25 cellular contexts compared by ENCODE assay signal in the genomic region with DNA sequence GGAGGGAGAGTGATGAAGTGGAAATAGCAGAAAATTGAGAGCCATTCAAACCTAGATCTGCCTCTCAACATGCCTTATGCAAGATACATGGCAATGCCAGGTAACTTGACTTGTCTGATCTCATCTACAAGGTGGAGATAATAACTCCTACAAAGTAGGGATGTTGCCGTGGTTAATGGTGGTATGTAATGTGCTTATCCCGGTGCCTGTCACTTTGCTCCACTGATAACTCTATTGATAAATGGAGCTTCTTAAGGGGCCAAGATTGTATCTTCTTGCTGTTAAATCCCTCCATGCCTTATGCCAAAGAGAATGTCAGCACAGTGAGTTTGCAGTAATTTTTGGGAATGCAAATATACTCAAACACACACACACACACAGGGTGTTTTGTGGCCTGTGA.
"Had no signal": no experiment of that assay in that cellular context is flagged by ENCODE, and none has a peak within 500 bp of the region (broad histone marks: within the 10 kb centered on the region; RNA-seq: fewer than 3 reads in every experiment).

No MANE protein-coding gene starts in this region.

- H3K4me1 ChIP-seq: colonic mucosa, esophagus muscularis mucosa, esophagus squamous epithelium, foreskin keratinocyte, gastrocnemius medialis, gastroesophageal sphincter had no signal

- H3K9me3 ChIP-seq: colonic mucosa, esophagus muscularis mucosa, esophagus squamous epithelium, gastrocnemius medialis, gastroesophageal sphincter, heart left ventricle, heart right ventricle had no signal

- DNase-seq: colonic mucosa; cortex of kidney; dermis blood vessel endothelial cell; dorsolateral prefrontal cortex; effector CD4-positive, alpha-beta T cell; effector CD8-positive, alpha-beta T cell; effector memory CD4-positive, alpha-beta T cell; effector memory CD8-positive, alpha-beta T cell; endodermal cell; erythroblast; esophagus squamous epithelium; foreskin fibroblast; foreskin keratinocyte; foreskin melanocyte; gastrocnemius medialis; glutamatergic neuron; head of caudate nucleus; heart left ventricle; heart right ventricle had no signal

- H3K27me3 ChIP-seq: colonic mucosa, dorsolateral prefrontal cortex, esophagus muscularis mucosa, esophagus squamous epithelium, foreskin keratinocyte, gastrocnemius medialis, gastroesophageal sphincter, heart left ventricle, heart right ventricle, hepatocyte had no signal

- H3K4me3 ChIP-seq: colonic mucosa, coronary artery, dorsolateral prefrontal cortex, esophagus muscularis mucosa, esophagus squamous epithelium, gastrocnemius medialis, gastroesophageal sphincter, heart left ventricle, heart right ventricle, hepatocyte had no signal

- H3K4me2 ChIP-seq: hepatocyte had no signal

- H3K79me2 ChIP-seq: hepatocyte had no signal

- H2AFZ ChIP-seq: hepatocyte had no signal

- ATAC-seq: effector memory CD8-positive, alpha-beta T cell; esophagus mucosa; foreskin keratinocyte; gastrocnemius medialis; gastroesophageal sphincter; heart left ventricle; heart right ventricle had no signal

- H3K36me3 ChIP-seq: colonic mucosa, esophagus squamous epithelium, gastroesophageal sphincter had no signal

- H3K27ac ChIP-seq: colonic mucosa, coronary artery, dorsolateral prefrontal cortex, epithelial cell of prostate, esophagus muscularis mucosa, esophagus squamous epithelium, foreskin keratinocyte, gastrocnemius medialis, gastroesophageal sphincter, heart left ventricle, heart right ventricle, hepatocyte had no signal
